1 cellular context compared by ENCODE assay signal in the genomic region with DNA sequence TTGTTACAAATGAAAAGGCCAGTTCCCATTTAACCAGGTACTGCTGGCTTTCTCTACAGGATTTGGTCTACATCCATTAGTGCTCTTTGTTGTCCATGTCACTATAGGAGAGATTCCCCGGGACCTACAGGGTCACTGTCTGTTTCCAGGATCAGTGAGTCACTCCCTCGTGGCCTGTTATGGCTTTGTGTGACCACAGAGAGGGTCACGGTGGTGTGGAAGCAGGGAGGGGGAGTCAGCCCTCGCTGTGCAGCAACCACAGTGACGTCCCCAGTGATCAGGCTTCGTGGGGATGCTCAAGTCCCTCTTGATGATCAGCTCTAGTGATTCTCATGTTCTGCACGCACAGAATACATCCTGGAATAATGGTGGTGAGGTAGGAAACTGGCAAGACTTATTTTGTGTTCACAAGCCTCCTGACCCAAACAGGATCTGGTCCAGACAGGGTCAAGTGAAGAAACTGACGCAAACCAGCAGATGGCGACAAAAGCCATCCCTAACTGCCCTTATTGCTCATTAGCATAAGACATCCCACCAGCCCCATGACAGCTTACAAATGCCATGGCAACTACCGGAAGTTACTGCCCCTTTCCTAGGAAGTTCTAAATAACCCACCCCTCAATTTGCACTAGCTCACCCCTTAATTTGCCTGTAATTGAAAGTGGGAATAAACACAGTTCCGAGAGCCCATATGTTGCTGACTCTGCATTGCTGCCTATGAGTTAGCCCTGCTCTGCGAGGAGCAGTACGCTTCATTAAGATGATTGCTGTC.
A peak's percentile ranks its signal among the peaks of the same experiment; 100 is the strongest.
TF ChIP-seq lines count a peak whose summit lies in the region.

No MANE protein-coding gene starts in this region.

TF ChIP-seq in HepG2, 621 proteins besides CTCF, POLR2A, EP300 and RAD21 (continued from another document and continues in another):
- TF ChIP-seq FOSL1 (CRISPR knock-in tag; IDR thresholded peaks at IDR 0.05; ENCODE audit: borderline replicate concordance) (no peak), GABPA (IDR thresholded peaks at IDR 0.05; ENCODE audit: low read depth, low read length) (no peak), GABPA (CRISPR knock-in tag; IDR thresholded peaks at IDR 0.05; ENCODE audit: low read depth) (peak; percentile 41; the same call in 1 of the 2 replicates), ZNF468 (CRISPR knock-in tag; IDR thresholded peaks at IDR 0.05) (no peak), STAG1 (CRISPR knock-in tag; IDR thresholded peaks at IDR 0.05) (peak; percentile 65), ZNF12 (CRISPR knock-in tag; IDR thresholded peaks at IDR 0.05) (no peak), ZNF496 (CRISPR knock-in tag; IDR thresholded peaks at IDR 0.05; ENCODE audit: insufficient replicate concordance) (no peak), SUZ12 (IDR thresholded peaks at IDR 0.05; ENCODE audit: low read depth, low read length) (no peak), RFX3 (CRISPR knock-in tag; IDR thresholded peaks at IDR 0.05) (0 out of 2 replicates have a peak, but pooled peaks have one; percentile 24), ZNF883 (CRISPR knock-in tag; IDR thresholded peaks at IDR 0.05; ENCODE audit: not compliant biosample characterization) (no peak), FOXK2 (IDR thresholded peaks at IDR 0.05) (no peak), ZNF235 (CRISPR knock-in tag; IDR thresholded peaks at IDR 0.05; ENCODE audit: borderline replicate concordance) (no peak), MAFK (conservative IDR thresholded peaks at IDR 0.05 in 1 of 2, IDR thresholded peaks at IDR 0.05 in 1 of 2; ENCODE audit: low read length in 2 of 2) (peak; percentile 48 to 61), ZBTB33 (CRISPR knock-in tag; IDR thresholded peaks at IDR 0.05) (no peak), BRCA1 (CRISPR knock-in tag; IDR thresholded peaks at IDR 0.05) (no peak), MAFF (IDR thresholded peaks at IDR 0.05; ENCODE audit: low read depth, low read length) (peak; percentile 50), NFE2 (CRISPR knock-in tag; IDR thresholded peaks at IDR 0.05) (no peak), NCOA2 (CRISPR knock-in tag; IDR thresholded peaks at IDR 0.05) (no peak), ZNF562 (CRISPR knock-in tag; IDR thresholded peaks at IDR 0.05; ENCODE audit: borderline replicate concordance) (no peak), SETDB1 (CRISPR knock-in tag; IDR thresholded peaks at IDR 0.05; ENCODE audit: borderline replicate concordance) (no peak), ZFP1 (CRISPR knock-in tag; IDR thresholded peaks at IDR 0.05) (no peak), MXI1 (IDR thresholded peaks at IDR 0.05; ENCODE audit: borderline replicate concordance, low read depth, low read length) (no peak), ZNF431 (CRISPR knock-in tag; IDR thresholded peaks at IDR 0.05; ENCODE audit: borderline replicate concordance, low read depth) (no peak), SMC3 (IDR thresholded peaks at IDR 0.05; ENCODE audit: low read length) (peak; percentile 39; the same call in 1 of the 2 replicates), RFX1 (IDR thresholded peaks at IDR 0.05) (peak; percentile 23; the same call in 1 of the 2 replicates), ZKSCAN8 (CRISPR knock-in tag; IDR thresholded peaks at IDR 0.05; ENCODE audit: borderline replicate concordance) (no peak), ADNP (CRISPR knock-in tag; IDR thresholded peaks at IDR 0.05) (no peak), CSRNP1 (CRISPR knock-in tag; IDR thresholded peaks at IDR 0.05) (no peak), FOXP1 (IDR thresholded peaks at IDR 0.05) (no peak), FOXP1 (CRISPR knock-in tag; IDR thresholded peaks at IDR 0.05) (no peak), ZNF839 (CRISPR knock-in tag; IDR thresholded peaks at IDR 0.05; ENCODE audit: borderline replicate concordance) (no peak), ZNF274 (CRISPR knock-in tag; IDR thresholded peaks at IDR 0.05) (no peak), ZNF180 (CRISPR knock-in tag; IDR thresholded peaks at IDR 0.05; ENCODE audit: borderline replicate concordance, low read depth) (no peak), KLF11 (CRISPR knock-in tag; IDR thresholded peaks at IDR 0.05) (no peak)
- TF ChIP-seq, protein P1, sequence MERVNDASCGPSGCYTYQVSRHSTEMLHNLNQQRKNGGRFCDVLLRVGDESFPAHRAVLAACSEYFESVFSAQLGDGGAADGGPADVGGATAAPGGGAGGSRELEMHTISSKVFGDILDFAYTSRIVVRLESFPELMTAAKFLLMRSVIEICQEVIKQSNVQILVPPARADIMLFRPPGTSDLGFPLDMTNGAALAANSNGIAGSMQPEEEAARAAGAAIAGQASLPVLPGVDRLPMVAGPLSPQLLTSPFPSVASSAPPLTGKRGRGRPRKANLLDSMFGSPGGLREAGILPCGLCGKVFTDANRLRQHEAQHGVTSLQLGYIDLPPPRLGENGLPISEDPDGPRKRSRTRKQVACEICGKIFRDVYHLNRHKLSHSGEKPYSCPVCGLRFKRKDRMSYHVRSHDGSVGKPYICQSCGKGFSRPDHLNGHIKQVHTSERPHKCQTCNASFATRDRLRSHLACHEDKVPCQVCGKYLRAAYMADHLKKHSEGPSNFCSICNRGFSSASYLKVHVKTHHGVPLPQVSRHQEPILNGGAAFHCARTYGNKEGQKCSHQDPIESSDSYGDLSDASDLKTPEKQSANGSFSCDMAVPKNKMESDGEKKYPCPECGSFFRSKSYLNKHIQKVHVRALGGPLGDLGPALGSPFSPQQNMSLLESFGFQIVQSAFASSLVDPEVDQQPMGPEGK (CRISPR knock-in tag; IDR thresholded peaks at IDR 0.05), result no peak
- TF ChIP-seq, protein P2, sequence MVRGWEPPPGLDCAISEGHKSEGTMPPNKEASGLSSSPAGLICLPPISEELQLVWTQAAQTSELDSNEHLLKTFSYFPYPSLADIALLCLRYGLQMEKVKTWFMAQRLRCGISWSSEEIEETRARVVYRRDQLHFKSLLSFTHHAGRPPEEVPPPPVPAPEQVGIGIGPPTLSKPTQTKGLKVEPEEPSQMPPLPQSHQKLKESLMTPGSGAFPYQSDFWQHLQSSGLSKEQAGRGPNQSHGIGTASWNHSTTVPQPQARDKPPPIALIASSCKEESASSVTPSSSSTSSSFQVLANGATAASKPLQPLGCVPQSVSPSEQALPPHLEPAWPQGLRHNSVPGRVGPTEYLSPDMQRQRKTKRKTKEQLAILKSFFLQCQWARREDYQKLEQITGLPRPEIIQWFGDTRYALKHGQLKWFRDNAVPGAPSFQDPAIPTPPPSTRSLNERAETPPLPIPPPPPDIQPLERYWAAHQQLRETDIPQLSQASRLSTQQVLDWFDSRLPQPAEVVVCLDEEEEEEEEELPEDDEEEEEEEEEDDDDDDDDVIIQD (CRISPR knock-in tag; IDR thresholded peaks at IDR 0.05; ENCODE audit: low read depth), result no peak
- TF ChIP-seq, protein P3, sequence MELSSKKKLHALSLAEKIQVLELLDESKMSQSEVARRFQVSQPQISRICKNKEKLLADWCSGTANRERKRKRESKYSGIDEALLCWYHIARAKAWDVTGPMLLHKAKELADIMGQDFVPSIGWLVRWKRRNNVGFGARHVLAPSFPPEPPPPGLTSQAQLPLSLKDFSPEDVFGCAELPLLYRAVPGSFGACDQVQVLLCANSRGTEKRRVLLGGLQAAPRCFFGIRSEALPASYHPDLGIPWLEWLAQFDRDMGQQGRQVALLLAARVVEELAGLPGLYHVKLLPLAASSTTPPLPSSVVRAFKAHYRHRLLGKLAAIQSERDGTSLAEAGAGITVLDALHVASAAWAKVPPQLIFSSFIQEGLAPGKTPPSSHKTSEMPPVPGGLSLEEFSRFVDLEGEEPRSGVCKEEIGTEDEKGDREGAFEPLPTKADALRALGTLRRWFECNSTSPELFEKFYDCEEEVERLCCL (CRISPR knock-in tag; IDR thresholded peaks at IDR 0.05; ENCODE audit: borderline replicate concordance), result no peak
- TF ChIP-seq, protein P4, sequence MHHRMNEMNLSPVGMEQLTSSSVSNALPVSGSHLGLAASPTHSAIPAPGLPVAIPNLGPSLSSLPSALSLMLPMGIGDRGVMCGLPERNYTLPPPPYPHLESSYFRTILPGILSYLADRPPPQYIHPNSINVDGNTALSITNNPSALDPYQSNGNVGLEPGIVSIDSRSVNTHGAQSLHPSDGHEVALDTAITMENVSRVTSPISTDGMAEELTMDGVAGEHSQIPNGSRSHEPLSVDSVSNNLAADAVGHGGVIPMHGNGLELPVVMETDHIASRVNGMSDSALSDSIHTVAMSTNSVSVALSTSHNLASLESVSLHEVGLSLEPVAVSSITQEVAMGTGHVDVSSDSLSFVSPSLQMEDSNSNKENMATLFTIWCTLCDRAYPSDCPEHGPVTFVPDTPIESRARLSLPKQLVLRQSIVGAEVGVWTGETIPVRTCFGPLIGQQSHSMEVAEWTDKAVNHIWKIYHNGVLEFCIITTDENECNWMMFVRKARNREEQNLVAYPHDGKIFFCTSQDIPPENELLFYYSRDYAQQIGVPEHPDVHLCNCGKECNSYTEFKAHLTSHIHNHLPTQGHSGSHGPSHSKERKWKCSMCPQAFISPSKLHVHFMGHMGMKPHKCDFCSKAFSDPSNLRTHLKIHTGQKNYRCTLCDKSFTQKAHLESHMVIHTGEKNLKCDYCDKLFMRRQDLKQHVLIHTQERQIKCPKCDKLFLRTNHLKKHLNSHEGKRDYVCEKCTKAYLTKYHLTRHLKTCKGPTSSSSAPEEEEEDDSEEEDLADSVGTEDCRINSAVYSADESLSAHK (CRISPR knock-in tag; IDR thresholded peaks at IDR 0.05; ENCODE audit: borderline replicate concordance), result no peak
- TF ChIP-seq, protein P5, sequence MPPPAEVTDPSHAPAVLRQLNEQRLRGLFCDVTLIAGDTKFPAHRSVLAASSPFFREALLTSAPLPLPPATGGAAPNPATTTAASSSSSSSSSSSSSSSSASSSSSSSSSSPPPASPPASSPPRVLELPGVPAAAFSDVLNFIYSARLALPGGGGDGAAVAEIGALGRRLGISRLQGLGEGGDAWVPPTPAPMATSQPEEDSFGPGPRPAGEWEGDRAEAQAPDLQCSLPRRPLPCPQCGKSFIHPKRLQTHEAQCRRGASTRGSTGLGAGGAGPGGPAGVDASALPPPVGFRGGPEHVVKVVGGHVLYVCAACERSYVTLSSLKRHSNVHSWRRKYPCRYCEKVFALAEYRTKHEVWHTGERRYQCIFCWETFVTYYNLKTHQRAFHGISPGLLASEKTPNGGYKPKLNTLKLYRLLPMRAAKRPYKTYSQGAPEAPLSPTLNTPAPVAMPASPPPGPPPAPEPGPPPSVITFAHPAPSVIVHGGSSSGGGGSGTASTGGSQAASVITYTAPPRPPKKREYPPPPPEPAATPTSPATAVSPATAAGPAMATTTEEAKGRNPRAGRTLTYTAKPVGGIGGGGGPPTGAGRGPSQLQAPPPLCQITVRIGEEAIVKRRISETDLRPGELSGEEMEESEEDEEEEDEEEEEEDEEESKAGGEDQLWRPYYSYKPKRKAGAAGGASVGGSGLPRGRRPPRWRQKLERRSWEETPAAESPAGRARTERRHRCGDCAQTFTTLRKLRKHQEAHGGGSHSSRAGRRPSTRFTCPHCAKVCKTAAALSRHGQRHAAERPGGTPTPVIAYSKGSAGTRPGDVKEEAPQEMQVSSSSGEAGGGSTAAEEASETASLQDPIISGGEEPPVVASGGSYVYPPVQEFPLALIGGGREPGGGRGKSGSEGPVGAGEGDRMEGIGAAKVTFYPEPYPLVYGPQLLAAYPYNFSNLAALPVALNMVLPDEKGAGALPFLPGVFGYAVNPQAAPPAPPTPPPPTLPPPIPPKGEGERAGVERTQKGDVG (CRISPR knock-in tag; IDR thresholded peaks at IDR 0.05; ENCODE audit: borderline replicate concordance), result no peak
- TF ChIP-seq, protein P6, sequence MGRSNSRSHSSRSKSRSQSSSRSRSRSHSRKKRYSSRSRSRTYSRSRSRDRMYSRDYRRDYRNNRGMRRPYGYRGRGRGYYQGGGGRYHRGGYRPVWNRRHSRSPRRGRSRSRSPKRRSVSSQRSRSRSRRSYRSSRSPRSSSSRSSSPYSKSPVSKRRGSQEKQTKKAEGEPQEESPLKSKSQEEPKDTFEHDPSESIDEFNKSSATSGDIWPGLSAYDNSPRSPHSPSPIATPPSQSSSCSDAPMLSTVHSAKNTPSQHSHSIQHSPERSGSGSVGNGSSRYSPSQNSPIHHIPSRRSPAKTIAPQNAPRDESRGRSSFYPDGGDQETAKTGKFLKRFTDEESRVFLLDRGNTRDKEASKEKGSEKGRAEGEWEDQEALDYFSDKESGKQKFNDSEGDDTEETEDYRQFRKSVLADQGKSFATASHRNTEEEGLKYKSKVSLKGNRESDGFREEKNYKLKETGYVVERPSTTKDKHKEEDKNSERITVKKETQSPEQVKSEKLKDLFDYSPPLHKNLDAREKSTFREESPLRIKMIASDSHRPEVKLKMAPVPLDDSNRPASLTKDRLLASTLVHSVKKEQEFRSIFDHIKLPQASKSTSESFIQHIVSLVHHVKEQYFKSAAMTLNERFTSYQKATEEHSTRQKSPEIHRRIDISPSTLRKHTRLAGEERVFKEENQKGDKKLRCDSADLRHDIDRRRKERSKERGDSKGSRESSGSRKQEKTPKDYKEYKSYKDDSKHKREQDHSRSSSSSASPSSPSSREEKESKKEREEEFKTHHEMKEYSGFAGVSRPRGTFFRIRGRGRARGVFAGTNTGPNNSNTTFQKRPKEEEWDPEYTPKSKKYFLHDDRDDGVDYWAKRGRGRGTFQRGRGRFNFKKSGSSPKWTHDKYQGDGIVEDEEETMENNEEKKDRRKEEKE (IDR thresholded peaks at IDR 0.05), result no peak
- TF ChIP-seq, protein P7, sequence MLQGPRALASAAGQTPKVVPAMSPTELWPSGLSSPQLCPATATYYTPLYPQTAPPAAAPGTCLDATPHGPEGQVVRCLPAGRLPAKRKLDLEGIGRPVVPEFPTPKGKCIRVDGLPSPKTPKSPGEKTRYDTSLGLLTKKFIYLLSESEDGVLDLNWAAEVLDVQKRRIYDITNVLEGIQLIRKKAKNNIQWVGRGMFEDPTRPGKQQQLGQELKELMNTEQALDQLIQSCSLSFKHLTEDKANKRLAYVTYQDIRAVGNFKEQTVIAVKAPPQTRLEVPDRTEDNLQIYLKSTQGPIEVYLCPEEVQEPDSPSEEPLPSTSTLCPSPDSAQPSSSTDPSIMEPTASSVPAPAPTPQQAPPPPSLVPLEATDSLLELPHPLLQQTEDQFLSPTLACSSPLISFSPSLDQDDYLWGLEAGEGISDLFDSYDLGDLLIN (CRISPR knock-in tag; IDR thresholded peaks at IDR 0.05; ENCODE audit: borderline replicate concordance), result no peak
